In genomic region chr1:188432427-188432826, GRCh38 we compare ENCODE assay signal across 20 cellular contexts.
A peak's percentile ranks its signal among the peaks of the same experiment; 100 is the strongest.
DNase-seq lines count a peak whose midpoint lies in the region; ATAC-seq, FAIRE-seq and TF ChIP-seq lines count a peak whose summit lies in the region.
"Had no signal": no experiment of that assay in that cellular context is flagged by ENCODE, and none has a peak within 500 bp of the region (broad histone marks: within the 10 kb centered on the region; RNA-seq: fewer than 3 reads in every experiment).

No MANE protein-coding gene starts in this region.

- DNase-seq in D721Med (ENCODE audit: insufficient read length, low spot score): no peak
- peak; percentile 57 for DNase-seq in LNCaP clone FGC (ENCODE audit: low read depth)
- DNase-seq in retinal pigment epithelial cell (ENCODE audit: low read depth): peak; percentile 9
- no peak for DNase-seq in testis
- no peak for DNase-seq in activated gamma-delta T cell treated with Interleukin-2 at 50 U/mL for 16 hours
- DNase-seq in substantia nigra (lab: John Stamatoyannopoulos, UW): no peak
- DNase-seq: CD4-positive, CD25-positive, alpha-beta regulatory T cell; CD8-positive, alpha-beta memory T cell; DMS53; DMS79 treated with DMSO at 0.1 percent for 48 hours; GF-D8; H9 had no signal

- no peak for TF ChIP-seq POLR2A in testis (IDR thresholded peaks at IDR 0.05)

- TF ChIP-seq CTCF in D721Med (IDR thresholded peaks at IDR 0.05; ENCODE audit: insufficient read depth, missing control alignments): no peak
- no peak for TF ChIP-seq CTCF in LNCaP clone FGC (IDR thresholded peaks at IDR 0.05; ENCODE audit: control insufficient read depth, extremely low read depth, insufficient read depth)
- no peak for TF ChIP-seq CTCF in retinal pigment epithelial cell (conservative IDR thresholded peaks at IDR 0.05; ENCODE audit: low read depth, low read length)
- TF ChIP-seq CTCF in testis (IDR thresholded peaks at IDR 0.05): no peak

- FAIRE-seq in D721Med (lab: Jason Lieb, UNC): peak; percentile 88
- FAIRE-seq: GM12891, GM18507 had no signal

- ATAC-seq in SK-N-SH treated with all-trans-retinoic acid at 6 μM for 48 hours: peak; percentile 57
- ATAC-seq: GM23338, HCT116 had no signal

- no peaks in the 10 kb centered on the region for H3K4me1 ChIP-seq in testis
- H3K4me1 ChIP-seq: BLaER1 had no signal

- H3K27ac ChIP-seq in testis: no peak overlapping the region
- no peak overlapping the region for H3K27ac ChIP-seq in substantia nigra (ENCODE audit: low read depth, low read length, poor library complexity, severe bottlenecking)
- H3K27ac ChIP-seq: 22Rv1, BLaER1, C4-2B had no signal

- H3K36me3 ChIP-seq in testis (ENCODE audit: low read depth, missing control alignments): no peaks in the 10 kb centered on the region
- H3K36me3 ChIP-seq: BLaER1 had no signal

- 50 to 66% methylated on average over 1 of the region's 1 CpG for WGBS in testis, 2 donors

- intact Hi-C loops in testis (cut with DNase I; ENCODE audit: low total_unique reads): no loop called here

- H3K4me3 ChIP-seq in LNCaP clone FGC (ENCODE audit: low read depth, low read length): no peak overlapping the region
- H3K4me3 ChIP-seq in retinal pigment epithelial cell (ENCODE audit: low read length): no peak overlapping the region
- H3K4me3 ChIP-seq in testis: no peak overlapping the region
- H3K4me3 ChIP-seq: BLaER1, GM23338 had no signal

- no peaks in the 10 kb centered on the region for H3K27me3 ChIP-seq in testis
- H3K27me3 ChIP-seq: BLaER1 had no signal

- no peaks in the 10 kb centered on the region for H3K9me3 ChIP-seq in testis
- H3K9me3 ChIP-seq: BLaER1 had no signal

TF ChIP-seq in SK-N-SH treated with all-trans-retinoic acid at 6 μM for 48 hours, 23 proteins besides CTCF, POLR2A, EP300 and RAD21:
- TF ChIP-seq CSRNP3 (CRISPR knock-in tag; IDR thresholded peaks at IDR 0.05): no peak
- no peak for TF ChIP-seq OSR1 (CRISPR knock-in tag; IDR thresholded peaks at IDR 0.05)
- TF ChIP-seq TCF4 (CRISPR knock-in tag; IDR thresholded peaks at IDR 0.05; ENCODE audit: borderline replicate concordance): no peak
- TF ChIP-seq TOX (CRISPR knock-in tag; IDR thresholded peaks at IDR 0.05; ENCODE audit: borderline replicate concordance): peak; percentile 63

Comparison
In these comparisons a context has a peak if more than half of its experiments do, and no peak if none do; other contexts are left out.
1. DNase-seq: peak in LNCaP clone FGC (single experiment) and retinal pigment epithelial cell (single experiment); none in D721Med (single experiment), testis (single experiment), activated gamma-delta T cell treated with Interleukin-2 at 50 U/mL for 16 hours (single experiment) and substantia nigra (0 of 49).